Comparison of ENCODE assay signal across 8 cellular contexts in genomic region chrX:14039344-14039743, GRCh38. TPM values are rescaled to one million over a fixed set of nuclear protein-coding genes. Genes with fewer than 3 reads are reported as not detected.
DNase-seq lines count a peak whose midpoint lies in the region; ATAC-seq, FAIRE-seq and TF ChIP-seq lines count a peak whose summit lies in the region.

No MANE protein-coding gene starts in this region.

- TF ChIP-seq CTCF in A549 (IDR thresholded peaks at IDR 0.05) (peak; percentile 71), foreskin keratinocyte (conservative IDR thresholded peaks at IDR 0.05) (peak; percentile 74), sigmoid colon (IDR thresholded peaks at IDR 0.05) (peak in 3 of 4 experiments; percentile 27 to 39 (median 27))

- H3K27me3 ChIP-seq in foreskin keratinocyte (no peaks in the 10 kb centered on the region), sigmoid colon (no peaks in the 10 kb centered on the region)

- no peak overlapping the region for H3K4me2 ChIP-seq in A549

- TF ChIP-seq EP300 in A549 (IDR thresholded peaks at IDR 0.05) (no peak), sigmoid colon (IDR thresholded peaks at IDR 0.05) (no peak)

- FAIRE-seq in A549 (lab: Jason Lieb, UNC) (peak; percentile 95), GM12892 (lab: Jason Lieb, UNC) (peak; percentile 96)

- TF ChIP-seq POLR2A in A549 (IDR thresholded peaks at IDR 0.05; ENCODE audit: low read length) (no peak), GM12892 (IDR thresholded peaks at IDR 0.05; ENCODE audit: low read depth, low read length) (no peak), sigmoid colon (IDR thresholded peaks at IDR 0.05) (no peak)

- 30% methylated on average over 3 of the region's 3 CpGs for WGBS in A549 (ENCODE audit: missing lambda C conversion rate)
- 32 to 36% methylated on average over 3 of the region's 3 CpGs for WGBS in sigmoid colon, 2 donors

- H3K9me3 ChIP-seq in A549 = no peaks in the 10 kb centered on the region
- no peaks in the 10 kb centered on the region for H3K9me3 ChIP-seq in sigmoid colon

- no peaks in the 10 kb centered on the region for H3K36me3 ChIP-seq in sigmoid colon

- POLR2A ChIA-PET in A549 (lab: Yijun Ruan, JAX) = no interaction called here

- no peak overlapping the region for H3K27ac ChIP-seq in A549
- H3K27ac ChIP-seq in foreskin keratinocyte = no peak overlapping the region
- no peak overlapping the region for H3K27ac ChIP-seq in sigmoid colon

- intact Hi-C loops in sigmoid colon (cut with DNase I) = loop anchor here (1.0 to 5.0 kb wide), 2 partner anchors 1104 to 1203 kb away; no protein-coding TSS in a partner anchor

- H3K4me3 ChIP-seq in A549 = no peak overlapping the region
- no peak overlapping the region for H3K4me3 ChIP-seq in sigmoid colon

- peak; percentile 82 to 89 for ATAC-seq in A549
- peak; percentile 94 for ATAC-seq in HG03354 (IDR thresholded peaks at IDR 0.05; ENCODE audit: poor library complexity, severe bottlenecking, unreplicated experiment)
- peak; percentile 63 for ATAC-seq in foreskin keratinocyte
- no peak for ATAC-seq in GM19467 (IDR thresholded peaks at IDR 0.05; ENCODE audit: unreplicated experiment)

- H3K4me1 ChIP-seq in A549 (no peaks in the 10 kb centered on the region), foreskin keratinocyte (no peaks in the 10 kb centered on the region), sigmoid colon (no peaks in the 10 kb centered on the region)

- DNase-seq in A549 (ENCODE audit: low read depth in 1 of 2, low spot score in 1 of 2) = peak in 1 of 2 experiments; percentile 54
- DNase-seq in GM12892 (ENCODE audit: insufficient read length) = no peak
- DNase-seq in OCI-M1 (lab: John Stamatoyannopoulos, UW) = peak; percentile 68
- DNase-seq in activated T-helper 1 cell treated with Interleukin-2 at 50 U/mL for 16 hours (ENCODE audit: low read depth) = peak; percentile 31
- no peak for DNase-seq in foreskin keratinocyte
- no peak for DNase-seq in sigmoid colon

- peak; percentile 86 for TF ChIP-seq RAD21 in A549 (conservative IDR thresholded peaks at IDR 0.05 in 1 of 2, IDR thresholded peaks at IDR 0.05 in 1 of 2)

- CTCF ChIA-PET in A549 (lab: Yijun Ruan, JAX) = interaction anchor here (0.6 to 1.6 kb wide), 7 partner anchors 303 to 1202 kb away, joined by 3 to 6 read pairs (median 4); partner anchors contain the start of gene GLRA2

TF ChIP-seq in A549, 52 proteins besides CTCF, POLR2A, EP300 and RAD21:
- TF ChIP-seq HOXB5 (CRISPR knock-in tag; IDR thresholded peaks at IDR 0.05) (peak; percentile 97), NPAS2 (CRISPR knock-in tag; IDR thresholded peaks at IDR 0.05; ENCODE audit: borderline replicate concordance) (no peak), KDM1A (IDR thresholded peaks at IDR 0.05; ENCODE audit: low read depth) (no peak), MAFK (IDR thresholded peaks at IDR 0.05; ENCODE audit: partially characterized antibody) (no peak), ESRRA (IDR thresholded peaks at IDR 0.05; ENCODE audit: borderline replicate concordance, low read length) (no peak), SMC3 (IDR thresholded peaks at IDR 0.05) (peak; percentile 76), RCOR1 (IDR thresholded peaks at IDR 0.05; ENCODE audit: low read depth, low read length) (no peak)
- TF ChIP-seq, protein P1, sequence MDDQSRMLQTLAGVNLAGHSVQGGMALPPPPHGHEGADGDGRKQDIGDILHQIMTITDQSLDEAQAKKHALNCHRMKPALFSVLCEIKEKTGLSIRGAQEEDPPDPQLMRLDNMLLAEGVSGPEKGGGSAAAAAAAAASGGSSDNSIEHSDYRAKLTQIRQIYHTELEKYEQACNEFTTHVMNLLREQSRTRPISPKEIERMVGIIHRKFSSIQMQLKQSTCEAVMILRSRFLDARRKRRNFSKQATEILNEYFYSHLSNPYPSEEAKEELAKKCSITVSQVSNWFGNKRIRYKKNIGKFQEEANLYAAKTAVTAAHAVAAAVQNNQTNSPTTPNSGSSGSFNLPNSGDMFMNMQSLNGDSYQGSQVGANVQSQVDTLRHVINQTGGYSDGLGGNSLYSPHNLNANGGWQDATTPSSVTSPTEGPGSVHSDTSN (IDR thresholded peaks at IDR 0.05) = 0 out of 2 replicates have a peak, but pooled peaks have one; percentile 25

RNA-seq across cellular contexts. Expression of gene GEMIN8, which starts 9.7 kb away (rescaled TPM):
- polyA plus RNA-seq in A549 (2011; rRNA removed) (21.8 and 27.5 TPM in 2 replicates), A549 (2017; fragmentation: RNase III; extraction: RNeasy Plus Mini Kit Qiagen cat#74134 plus additional on column Dnase treatment) (13.9 to 15.9 TPM (median 14.2 TPM) in 3 replicates), foreskin keratinocyte (15.2 and 15.6 TPM in 2 replicates), sigmoid colon (10 to 100 TPM in 1 of 3 donors, 1 to 10 TPM in 2; 9.5 to 13.5 (median 9.6) TPM)
- polyA plus RNA-seq in A549 (2012; cell fraction: cytosol; rRNA removed) = 19.6 and 20.8 TPM in 2 replicates
- polyA plus RNA-seq in A549 (2012; cell fraction: nucleus; rRNA removed) = 23.3 and 23.7 TPM in 2 replicates
- polyA minus RNA-seq in A549 (2011; rRNA and poly(A)+ RNA removed) = 19.1 and 23.6 TPM in 2 replicates
- polyA plus RNA-seq in GM12892 (2012; ENCODE audit: missing spikeins) = 20.4 TPM
- total RNA-seq in foreskin keratinocyte (10.1 and 11.0 TPM in 2 replicates), sigmoid colon (10 to 100 TPM; 19.3 to 28.5 (median 23.3) TPM)

Comparison
In these comparisons a context has a peak if more than half of its experiments do, and no peak if none do; other contexts are left out.
1. DNase-seq: peak in OCI-M1 (single experiment) and activated T-helper 1 cell treated with Interleukin-2 at 50 U/mL for 16 hours (single experiment); none in GM12892 (single experiment), foreskin keratinocyte (0 of 2) and sigmoid colon (single experiment).
2. Peak in every context shown above with its lines, with median percentiles within 50 percentile points of each other: CTCF ChIP-seq.